In genomic region chr16:56319391-56319790, GRCh38 we compare ENCODE assay signal across 26 cellular contexts.
"Had no signal": no experiment of that assay in that cellular context is flagged by ENCODE, and none has a peak within 500 bp of the region (broad histone marks: within the 10 kb centered on the region; RNA-seq: fewer than 3 reads in every experiment).

No MANE protein-coding gene starts in this region.

- H3K27me3 Mint-ChIP-seq: activated naive CD8-positive, alpha-beta T cell treated with anti-CD3 and anti-CD28 coated beads, Interleukin-2, amount 10 ng/mL, durations not matched to agents 7 days and 5 days had no signal

- H3K36me3 Mint-ChIP-seq: activated naive CD4-positive, alpha-beta T cell treated with anti-CD3 and anti-CD28 coated beads, Interleukin-2, amount 10 ng/mL, durations not matched to agents 7 days and 5 days; activated naive CD8-positive, alpha-beta T cell treated with anti-CD3 and anti-CD28 coated beads, Interleukin-2, amount 10 ng/mL, durations not matched to agents 7 days and 5 days; mesothelial cell of epicardium; naive B cell; type B pancreatic cell had no signal

- H3K9me3 Mint-ChIP-seq: activated CD4-positive, alpha-beta memory T cell treated with anti-CD3 and anti-CD28 coated beads, Interleukin-2, amount 10 ng/mL, durations not matched to agents 7 days and 5 days; activated naive CD4-positive, alpha-beta T cell treated with anti-CD3 and anti-CD28 coated beads, Interleukin-2, amount 10 ng/mL, durations not matched to agents 7 days and 5 days; activated naive CD8-positive, alpha-beta T cell treated with anti-CD3 and anti-CD28 coated beads, Interleukin-2, amount 10 ng/mL, durations not matched to agents 7 days and 5 days; activated T-cell treated with anti-CD3 and anti-CD28 coated beads, Interleukin-2, amount 50 U/mL, for 24 hours; dendritic cell treated with granulocyte-macrophage colony-stimulating factor and Interleukin-4, amounts not matched to agents 40 ng/mL and 50 ng/mL, for 4 days; mesothelial cell of epicardium; naive B cell; nephron progenitor cell; type B pancreatic cell had no signal

- H3K4me1 ChIP-seq: pancreas, uterus had no signal

- DNase-seq: activated CD4-positive, alpha-beta memory T cell treated with anti-CD3 and anti-CD28 coated beads, Interleukin-2, amount 10 ng/mL, durations not matched to agents 7 days and 5 days; activated CD4-positive, alpha-beta T cell treated with anti-CD3 and anti-CD28 coated beads for 48 hours; activated CD8-positive, alpha-beta memory T cell treated with anti-CD3 and anti-CD28 coated beads, Interleukin-2, amount 50 U/mL, for 48 hours; activated gamma-delta T cell; activated naive CD4-positive, alpha-beta T cell treated with anti-CD3 and anti-CD28 coated beads, Interleukin-2, amount 10 ng/mL, durations not matched to agents 7 days and 5 days; activated naive CD8-positive, alpha-beta T cell treated with anti-CD3 and anti-CD28 coated beads, Interleukin-2, amount 10 ng/mL, durations not matched to agents 7 days and 5 days; activated T-cell treated with anti-CD3 and anti-CD28 coated beads, Interleukin-2, amount 50 U/mL, for 24 hours; central memory CD4-positive, alpha-beta T cell; effector CD4-positive, alpha-beta T cell; islet precursor cell; left colon; naive B cell; nephron progenitor cell; pancreas; psoas muscle; stimulated activated CD4-positive, alpha-beta T cell treated with anti-CD3 and anti-CD28 coated beads, Interleukin-2, amount 100 ng/mL, for 48 hours; stimulated activated naive CD4-positive, alpha-beta T cell treated with Interleukin-2 at 50 U/mL for 16 hours; T-helper 17 cell; T1000; uterus; WERI-Rb-1 had no signal

- H3K4me3 ChIP-seq: pancreas, psoas muscle, uterus had no signal

- ATAC-seq: activated CD4-positive, CD25-positive, alpha-beta regulatory T cell treated with anti-CD3 and anti-CD28 coated beads, Interleukin-2, amount 50 U/mL, for 24 hours; left colon; pancreas; psoas muscle; T-helper 17 cell had no signal

- H3K27ac Mint-ChIP-seq: activated CD4-positive, alpha-beta memory T cell treated with anti-CD3 and anti-CD28 coated beads, Interleukin-2, amount 10 ng/mL, durations not matched to agents 7 days and 5 days; activated naive CD4-positive, alpha-beta T cell treated with anti-CD3 and anti-CD28 coated beads, Interleukin-2, amount 10 ng/mL, durations not matched to agents 7 days and 5 days; activated naive CD8-positive, alpha-beta T cell treated with anti-CD3 and anti-CD28 coated beads, Interleukin-2, amount 10 ng/mL, durations not matched to agents 7 days and 5 days; activated T-cell treated with anti-CD3 and anti-CD28 coated beads, Interleukin-2, amount 50 U/mL, for 24 hours; dendritic cell treated with granulocyte-macrophage colony-stimulating factor and Interleukin-4, amounts not matched to agents 40 ng/mL and 50 ng/mL, for 4 days; mesothelial cell of epicardium; T-helper 17 cell; type B pancreatic cell had no signal

- H3K4me1 Mint-ChIP-seq: nephron progenitor cell had no signal

- H3K9me3 ChIP-seq: pancreas, psoas muscle, uterus had no signal

- H3K27ac ChIP-seq: epithelial cell of prostate, pancreas, psoas muscle, uterus, WERI-Rb-1 had no signal

- H3K36me3 ChIP-seq: pancreas, uterus, WERI-Rb-1 had no signal

- H3K27me3 ChIP-seq: pancreas, uterus had no signal

- H3K4me3 Mint-ChIP-seq: activated CD4-positive, alpha-beta memory T cell treated with anti-CD3 and anti-CD28 coated beads, Interleukin-2, amount 10 ng/mL, durations not matched to agents 7 days and 5 days; activated naive CD4-positive, alpha-beta T cell treated with anti-CD3 and anti-CD28 coated beads, Interleukin-2, amount 10 ng/mL, durations not matched to agents 7 days and 5 days; activated naive CD8-positive, alpha-beta T cell treated with anti-CD3 and anti-CD28 coated beads, Interleukin-2, amount 10 ng/mL, durations not matched to agents 7 days and 5 days; activated T-cell treated with anti-CD3 and anti-CD28 coated beads, Interleukin-2, amount 50 U/mL, for 24 hours; dendritic cell treated with granulocyte-macrophage colony-stimulating factor and Interleukin-4, amounts not matched to agents 40 ng/mL and 50 ng/mL, for 4 days; mesothelial cell of epicardium; naive B cell; nephron progenitor cell; T-helper 17 cell; type B pancreatic cell had no signal
